In the genomic region with DNA sequence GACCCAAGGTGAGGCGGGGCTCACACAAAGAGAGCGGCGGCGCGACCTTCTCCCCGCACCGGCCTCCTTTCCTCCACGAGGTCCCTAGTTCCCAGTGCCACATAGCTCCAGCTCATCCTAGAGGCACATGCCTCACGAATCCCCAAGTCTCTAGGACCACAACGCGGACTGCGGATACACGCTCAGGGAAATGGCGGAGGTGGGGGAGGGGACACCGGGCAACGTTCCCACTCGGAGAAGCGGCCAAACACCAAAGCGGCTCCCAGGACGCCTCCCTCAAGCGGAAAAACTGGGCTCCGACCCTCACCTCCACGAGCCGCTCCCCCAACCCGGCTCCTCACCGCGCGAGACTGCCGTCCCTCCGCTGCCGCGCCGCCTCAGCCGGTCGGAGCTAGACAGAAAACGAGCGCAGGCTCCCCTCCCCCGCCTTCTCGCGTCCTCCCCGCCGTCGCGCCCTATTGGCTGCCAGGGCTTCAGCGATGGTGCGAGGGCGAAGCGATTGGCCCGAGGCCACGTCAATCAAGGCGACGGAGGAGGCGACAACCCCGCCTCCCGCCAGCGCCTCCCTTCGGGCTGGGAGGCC, we compare ENCODE assay signal across 8 cellular contexts. TPM values are rescaled to one million over a fixed set of nuclear protein-coding genes. Genes with fewer than 3 reads are reported as not detected.
DNase-seq lines count a peak whose midpoint lies in the region; ATAC-seq and TF ChIP-seq lines count a peak whose summit lies in the region.

HNRNPK (minus strand) TSS at position 404 of the 583 bp plus-strand sequence. CDS start 1,963 bp downstream, outside the sequence.

- H3K27ac ChIP-seq in ovary (peak within 1 kb of the TSS; percentile 97 to 98), thymus (ENCODE audit: low read depth) (peak within 1 kb of the TSS; percentile 93)

- no peaks in the 10 kb centered on the region for H3K27me3 ChIP-seq in ovary
- H3K27me3 ChIP-seq in thymus (ENCODE audit: control insufficient read depth, insufficient read depth): no peaks in the 10 kb centered on the region

- intact Hi-C loops in Right ventricle myocardium inferior (cut with DNase I): loop anchor here (2.0 kb wide), 3 partner anchors 23 to 191 kb away; a partner anchor contains a TSS
- intact Hi-C loops in ovary (cut with DNase I): loop anchor here in 1 of 4 donors (10.0 kb wide), 1 partner anchor 55 kb away; the partner anchor contains the start of gene KIF27

- TF ChIP-seq POLR2A in ovary (IDR thresholded peaks at IDR 0.05): peak; percentile 4

- 0 to 1% (median 0%) methylated on average over 36 to 57 of the region's 57 CpGs for WGBS in ovary, 3 donors
- WGBS in thymus: under 1% methylated on average over 57 of the region's 57 CpGs

- ATAC-seq in HG02759 (IDR thresholded peaks at IDR 0.05; ENCODE audit: unreplicated experiment) (peak; percentile 85), Right ventricle myocardium inferior (peak; percentile 95)

- no peak for TF ChIP-seq EP300 in ovary (IDR thresholded peaks at IDR 0.05)

- peak within 1 kb of the TSS; percentile 94 for H3K4me3 ChIP-seq in ovary
- peak within 1 kb of the TSS; percentile 83 for H3K4me3 ChIP-seq in thymus (ENCODE audit: low read length)

- DNase-seq in NCI-H128 (lab: John Stamatoyannopoulos, UW; ENCODE audit: unreplicated experiment): peak; percentile 98
- peak; percentile 90 to 95 for DNase-seq in SW 1271 (lab: John Stamatoyannopoulos, UW)
- DNase-seq in activated naive CD8-positive, alpha-beta T cell treated with anti-CD3 and anti-CD28 coated beads, Interleukin-2, amount 50 U/mL, for 16 hours (ENCODE audit: low read depth, low spot score): peak; percentile 96
- DNase-seq in Right ventricle myocardium inferior (ENCODE audit: missing footprints): peak; percentile 99
- peak; percentile 99 to 100 (median 100) for DNase-seq in ovary

- H3K4me1 ChIP-seq in ovary (ENCODE audit: insufficient read depth): peaks cover 2% of the 10 kb centered on the region
- H3K4me1 ChIP-seq in thymus (ENCODE audit: control insufficient read depth, insufficient read depth, low read length): peaks cover 4% of the 10 kb centered on the region

- H3K9me3 ChIP-seq in ovary (no peaks in the 10 kb centered on the region), thymus (ENCODE audit: control insufficient read depth) (no peaks in the 10 kb centered on the region)

- peak; percentile 19; the same call in 1 of the 2 replicates for TF ChIP-seq CTCF in GM12874 (IDR thresholded peaks at IDR 0.05; ENCODE audit: insufficient read depth, low read depth, low read length)
- TF ChIP-seq CTCF in ovary (IDR thresholded peaks at IDR 0.05): no peak

- H3K36me3 ChIP-seq in ovary (no peaks in the 10 kb centered on the region), thymus (ENCODE audit: control insufficient read depth, insufficient read depth) (peaks cover 8% of the 10 kb centered on the region)

RNA-seq across cellular contexts. Expression of gene HNRNPK, which starts in this region (rescaled TPM):
- 277 TPM for total RNA-seq in Right ventricle myocardium inferior
- 100 to 1,000 TPM; 302 to 565 (median 485) TPM for total RNA-seq in ovary
- polyA plus RNA-seq in ovary: 100 to 1,000 TPM; 343 to 646 TPM
- polyA plus RNA-seq in thymus: 425 TPM

Comparison
In these comparisons a context has a peak if more than half of its experiments do, and no peak if none do; other contexts are left out.
1. Peak in every context shown above with its lines: DNase-seq, ATAC-seq, H3K4me3 ChIP-seq and H3K27ac ChIP-seq.